ENCODE assay signal across 33 cellular contexts in genomic region chr5:121910036-121910435, GRCh38. TPM values are rescaled to one million over a fixed set of nuclear protein-coding genes. Genes with fewer than 3 reads are reported as not detected.
"Had no signal": no experiment of that assay in that cellular context is flagged by ENCODE, and none has a peak within 500 bp of the region (broad histone marks: within the 10 kb centered on the region; RNA-seq: fewer than 3 reads in every experiment).

No MANE protein-coding gene starts in this region.

- FAIRE-seq: islet of Langerhans, keratinocyte had no signal

- H3K4me1 ChIP-seq: colonic mucosa, esophagus squamous epithelium, gastrocnemius medialis, heart right ventricle, left lung, lower lobe of right lung had no signal

- ATAC-seq: effector memory CD8-positive, alpha-beta T cell; esophagus mucosa; gastrocnemius medialis; heart right ventricle; left cardiac atrium; left lung; left ventricle myocardium superior; lower lobe of right lung; mucosa of descending colon had no signal

- DNase-seq: colonic mucosa; cortex of kidney; effector CD8-positive, alpha-beta T cell; effector memory CD8-positive, alpha-beta T cell; endodermal cell; erythroblast; esophagus squamous epithelium; foreskin fibroblast; foreskin melanocyte; gastrocnemius medialis; glutamatergic neuron; head of caudate nucleus; heart right ventricle; hippocampal formation; left cardiac atrium; left lung; left ventricle myocardium superior; lower lobe of right lung; mesenchymal stem cell; mucosa of descending colon; naive B cell had no signal

- H3K4me3 ChIP-seq: colonic mucosa, esophagus squamous epithelium, gastrocnemius medialis, heart right ventricle, left lung, lower lobe of right lung, mucosa of descending colon had no signal

- H3K27ac ChIP-seq: colonic mucosa, epithelial cell of prostate, esophagus squamous epithelium, gastrocnemius medialis, heart right ventricle, left lung, lower lobe of right lung had no signal

- H3K36me3 ChIP-seq: colonic mucosa, esophagus squamous epithelium, gastrocnemius medialis, heart right ventricle, left lung, lower lobe of right lung had no signal

- H3K9me3 ChIP-seq: colonic mucosa, esophagus squamous epithelium, gastrocnemius medialis, heart right ventricle, left lung, lower lobe of right lung, mucosa of descending colon had no signal

- H3K27me3 ChIP-seq: colonic mucosa, esophagus squamous epithelium, gastrocnemius medialis, heart right ventricle, left lung had no signal

RNA-seq across cellular contexts. Expression of gene FTMT, which starts 58.4 kb away (rescaled TPM):
- total RNA-seq: colonic mucosa, dermis microvascular lymphatic vessel endothelial cell, endodermal cell, esophagus mucosa, esophagus squamous epithelium, gastrocnemius medialis, glomerular endothelial cell, heart right ventricle, kidney epithelial cell, left cardiac atrium, left lung, left ventricle myocardium superior, lower leg skin, lower lobe of right lung, lung microvascular endothelial cell, mesenteric fat pad, mesothelial cell of epicardium, mucosa of descending colon, myocyte had no signal
- polyA plus RNA-seq: heart right ventricle, keratinocyte had no signal
